Comparison of ENCODE assay signal across 8 cellular contexts in genomic region chr1:211625040-211625439, GRCh38. TPM values are rescaled to one million over a fixed set of nuclear protein-coding genes. Genes with fewer than 3 reads are reported as not detected.
DNase-seq lines count a peak whose midpoint lies in the region; ATAC-seq and TF ChIP-seq lines count a peak whose summit lies in the region.

No MANE protein-coding gene starts in this region.

- H3K27me3 Mint-ChIP-seq in activated CD4-positive, alpha-beta T cell treated with anti-CD3 and anti-CD28 coated beads, Interleukin-2, amount 10 ng/mL, durations not matched to agents 24 days and 14 days: peaks cover 5% of the 10 kb centered on the region

- TF ChIP-seq CTCF in smooth muscle cell (IDR thresholded peaks at IDR 0.05; ENCODE audit: borderline replicate concordance, insufficient read depth, poor library complexity, severe bottlenecking): peak; percentile 12

- H2AFZ ChIP-seq in smooth muscle cell (ENCODE audit: low read depth): no peak overlapping the region

- no peak overlapping the region for H3K27ac ChIP-seq in smooth muscle cell (ENCODE audit: low read depth)

- H3K36me3 Mint-ChIP-seq in activated CD4-positive, alpha-beta T cell treated with anti-CD3 and anti-CD28 coated beads, Interleukin-2, amount 10 ng/mL, durations not matched to agents 24 days and 14 days (ENCODE audit: low read depth): no peaks in the 10 kb centered on the region

- WGBS in smooth muscle cell (ENCODE audit: low lambda C conversion rate): 83% methylated on average over 2 of the region's 2 CpGs

- DNase-seq in activated CD4-positive, alpha-beta T cell treated with anti-CD3 and anti-CD28 coated beads, Interleukin-2, amount 10 ng/mL, durations not matched to agents 24 days and 14 days: peak; percentile 65
- no peak for DNase-seq in activated CD4-positive, alpha-beta T cell treated with anti-CD3 and anti-CD28 coated beads for 1 hour
- DNase-seq in NOMO-1 treated with DMSO at 0.1 percent for 48 hours (lab: John Stamatoyannopoulos, UW; ENCODE audit: unreplicated experiment): peak; percentile 61
- no peak for DNase-seq in smooth muscle cell (lab: John Stamatoyannopoulos, UW; ENCODE audit: unreplicated experiment)
- DNase-seq in activated T-cell treated with anti-CD3 and anti-CD28 coated beads, Interleukin-2, amount 50 U/mL, for 48 hours: no peak

- ATAC-seq in esophagus mucosa (peak; percentile 65), HG02938 (IDR thresholded peaks at IDR 0.05; ENCODE audit: unreplicated experiment) (no peak), HG02759 (IDR thresholded peaks at IDR 0.05; ENCODE audit: unreplicated experiment) (no peak)

- H3K9me3 ChIP-seq in smooth muscle cell (replicated peaks; ENCODE audit: low read depth): no peaks in the 10 kb centered on the region

- H3K79me2 ChIP-seq in smooth muscle cell (ENCODE audit: low read depth): no peaks in the 10 kb centered on the region

- intact Hi-C loops in activated CD4-positive, alpha-beta T cell treated with anti-CD3 and anti-CD28 coated beads, Interleukin-2, amount 10 ng/mL, durations not matched to agents 24 days and 14 days (cut with micrococcal nuclease): no loop called here

- H3K4me3 ChIP-seq in smooth muscle cell: no peak overlapping the region

- H3F3A ChIP-seq in smooth muscle cell (ENCODE audit: low read depth): peaks cover 4% of the 10 kb centered on the region

- H4K20me1 ChIP-seq in smooth muscle cell (ENCODE audit: low read depth): no peaks in the 10 kb centered on the region

- H3K27ac Mint-ChIP-seq in activated CD4-positive, alpha-beta T cell treated with anti-CD3 and anti-CD28 coated beads, Interleukin-2, amount 10 ng/mL, durations not matched to agents 24 days and 14 days: no peak overlapping the region

- H3K4me1 ChIP-seq in smooth muscle cell (ENCODE audit: low read depth): peaks cover 1% of the 10 kb centered on the region

- H3K4me1 Mint-ChIP-seq in activated CD4-positive, alpha-beta T cell treated with anti-CD3 and anti-CD28 coated beads, Interleukin-2, amount 10 ng/mL, durations not matched to agents 24 days and 14 days: peaks cover 14% of the 10 kb centered on the region

- no peak overlapping the region for H3K4me3 Mint-ChIP-seq in activated CD4-positive, alpha-beta T cell treated with anti-CD3 and anti-CD28 coated beads, Interleukin-2, amount 10 ng/mL, durations not matched to agents 24 days and 14 days

- H3K9ac ChIP-seq in smooth muscle cell (ENCODE audit: low read depth): no peak overlapping the region

- H3K4me2 ChIP-seq in smooth muscle cell: no peak overlapping the region

- no peaks in the 10 kb centered on the region for H3K36me3 ChIP-seq in smooth muscle cell (ENCODE audit: low read depth)

- no peaks in the 10 kb centered on the region for H3K27me3 ChIP-seq in smooth muscle cell (ENCODE audit: low read depth)

- H3K9me3 Mint-ChIP-seq in activated CD4-positive, alpha-beta T cell treated with anti-CD3 and anti-CD28 coated beads, Interleukin-2, amount 10 ng/mL, durations not matched to agents 24 days and 14 days: no peaks in the 10 kb centered on the region

RNA-seq across cellular contexts. Expression of gene SLC30A1, which starts 46.1 kb away (rescaled TPM):
- total RNA-seq in activated CD4-positive, alpha-beta T cell treated with anti-CD3 and anti-CD28 coated beads, Interleukin-2, amount 10 ng/mL, durations not matched to agents 24 days and 14 days: 8.5 and 9.0 TPM in 2 replicates
- total RNA-seq in esophagus mucosa: 14.1 TPM
- total RNA-seq in smooth muscle cell: 19.0 and 20.6 TPM in 2 replicates
- polyA plus RNA-seq in smooth muscle cell: 6.8 and 8.0 TPM in 2 replicates

RNA-seq across cellular contexts. Expression of gene NEK2, which starts 50.4 kb away (rescaled TPM):
- total RNA-seq in activated CD4-positive, alpha-beta T cell treated with anti-CD3 and anti-CD28 coated beads, Interleukin-2, amount 10 ng/mL, durations not matched to agents 24 days and 14 days: 18.0 and 18.2 TPM in 2 replicates
- total RNA-seq in esophagus mucosa: 9.8 TPM
- total RNA-seq in smooth muscle cell: 6.8 and 12.6 TPM in 2 replicates
- polyA plus RNA-seq in smooth muscle cell: 5.8 and 7.2 TPM in 2 replicates

Comparison
In these comparisons a context has a peak if more than half of its experiments do, and no peak if none do; other contexts are left out.
1. DNase-seq: peak in activated CD4-positive, alpha-beta T cell treated with anti-CD3 and anti-CD28 coated beads, Interleukin-2, amount 10 ng/mL, durations not matched to agents 24 days and 14 days (single experiment) and NOMO-1 treated with DMSO at 0.1 percent for 48 hours (single experiment); none in activated CD4-positive, alpha-beta T cell treated with anti-CD3 and anti-CD28 coated beads for 1 hour (single experiment), smooth muscle cell (single experiment) and activated T-cell treated with anti-CD3 and anti-CD28 coated beads, Interleukin-2, amount 50 U/mL, for 48 hours (0 of 2).